In the genomic region with DNA sequence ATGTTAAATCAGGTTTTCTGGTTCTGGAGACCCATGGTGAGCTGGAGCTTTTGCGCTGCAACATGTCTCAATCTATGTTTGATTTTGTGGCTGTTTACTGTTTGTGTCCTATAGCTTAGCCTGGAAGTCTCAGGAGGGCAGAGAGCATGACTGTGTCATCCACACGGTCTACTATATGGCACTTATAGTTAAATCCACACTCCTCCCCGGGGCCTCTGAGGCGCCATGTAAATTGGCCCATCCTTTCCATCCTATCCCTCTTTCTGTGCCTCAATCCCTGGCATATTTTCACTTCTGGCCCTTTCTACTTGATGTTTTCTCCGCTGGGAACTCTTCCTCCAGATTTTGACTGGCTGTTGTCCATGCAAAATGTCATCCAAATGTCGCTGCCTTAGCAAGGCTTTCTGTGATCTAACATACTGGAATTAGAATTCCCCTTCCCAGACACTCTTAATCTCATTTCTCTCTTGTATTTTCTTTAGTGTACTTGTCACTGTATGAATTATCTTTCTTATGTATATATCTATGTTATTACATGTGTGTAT, we compare ENCODE assay signal across 4 cellular contexts.
"Had no signal": no experiment of that assay in that cellular context is flagged by ENCODE, and none has a peak within 500 bp of the region (broad histone marks: within the 10 kb centered on the region; RNA-seq: fewer than 3 reads in every experiment).

No MANE protein-coding gene starts in this region.

- H3K4me3 ChIP-seq: GM23338 had no signal

- H3K4me1 Mint-ChIP-seq: GM23338, H9 had no signal

- H3K9me3 Mint-ChIP-seq: GM23338, H9 had no signal

- DNase-seq: H9, HCEC 1CT, IMR-90 had no signal

- ATAC-seq: GM23338 had no signal

- H3K4me3 Mint-ChIP-seq: GM23338, H9 had no signal

- H3K27ac Mint-ChIP-seq: GM23338, H9 had no signal
